ENCODE assay signal across 24 cellular contexts in genomic region chr3:140129885-140130284, GRCh38.
DNase-seq lines count a peak whose midpoint lies in the region; ATAC-seq and TF ChIP-seq lines count a peak whose summit lies in the region.
"Had no signal": no experiment of that assay in that cellular context is flagged by ENCODE, and none has a peak within 500 bp of the region (broad histone marks: within the 10 kb centered on the region; RNA-seq: fewer than 3 reads in every experiment).

No MANE protein-coding gene starts in this region.

- no peaks in the 10 kb centered on the region for H3K36me3 Mint-ChIP-seq in GM23338 (ENCODE audit: low read depth)
- H3K36me3 Mint-ChIP-seq in stimulated activated effector memory CD8-positive, alpha-beta T cell treated with anti-CD3 and anti-CD28 coated beads, Interleukin-12 subunit alpha, Interleukin-12 subunit beta, amount 100 ng/mL, for 72 hours: no peaks in the 10 kb centered on the region
- H3K36me3 Mint-ChIP-seq: CD14-positive monocyte; CD4-positive, alpha-beta memory T cell; CD4-positive, CD25-positive, alpha-beta regulatory T cell; CD8-positive, alpha-beta memory T cell had no signal

- intact Hi-C loops in right cardiac atrium (cut with DNase I): loop anchor here in 1 of 4 donors (10.0 kb wide), 1 partner anchor 75 kb away; no protein-coding TSS in a partner anchor
- intact Hi-C loops in left ventricle myocardium superior (cut with micrococcal nuclease): no loop called here

- H3K9me3 Mint-ChIP-seq in GM23338: no peaks in the 10 kb centered on the region
- H3K9me3 Mint-ChIP-seq in stimulated activated effector memory CD8-positive, alpha-beta T cell treated with anti-CD3 and anti-CD28 coated beads, Interleukin-12 subunit alpha, Interleukin-12 subunit beta, amount 100 ng/mL, for 72 hours: no peaks in the 10 kb centered on the region
- H3K9me3 Mint-ChIP-seq: CD14-positive monocyte; CD4-positive, alpha-beta memory T cell; CD4-positive, CD25-positive, alpha-beta regulatory T cell; CD8-positive, alpha-beta memory T cell had no signal

- no peaks in the 10 kb centered on the region for H3K9me3 ChIP-seq in right cardiac atrium (ENCODE audit: control insufficient read depth, low read length)
- H3K9me3 ChIP-seq: BE2C, BLaER1 had no signal

- peak overlapping the region; percentile 23; the same call in 1 of the 2 replicates for H2AFZ ChIP-seq in GM23338

- no peaks in the 10 kb centered on the region for H3K27me3 ChIP-seq in right cardiac atrium (ENCODE audit: control insufficient read depth, insufficient read depth)
- no peaks in the 10 kb centered on the region for H3K27me3 ChIP-seq in GM23338 (ENCODE audit: insufficient read depth)
- H3K27me3 ChIP-seq: BE2C, BLaER1 had no signal

- H3K4me3 ChIP-seq in right cardiac atrium (ENCODE audit: low read length) (no peak overlapping the region), GM23338 (no peak overlapping the region)
- H3K4me3 ChIP-seq: BLaER1, GM12878 had no signal

- H3K36me3 ChIP-seq in GM23338 (ENCODE audit: insufficient read depth): no peaks in the 10 kb centered on the region
- H3K36me3 ChIP-seq: BE2C, BLaER1 had no signal

- peaks cover 12% of the 10 kb centered on the region for H3K4me1 Mint-ChIP-seq in GM23338
- no peaks in the 10 kb centered on the region for H3K4me1 Mint-ChIP-seq in stimulated activated effector memory CD8-positive, alpha-beta T cell treated with anti-CD3 and anti-CD28 coated beads, Interleukin-12 subunit alpha, Interleukin-12 subunit beta, amount 100 ng/mL, for 72 hours
- H3K4me1 Mint-ChIP-seq: CD14-positive monocyte; CD4-positive, alpha-beta memory T cell; CD4-positive, CD25-positive, alpha-beta regulatory T cell; CD8-positive, alpha-beta memory T cell had no signal

- DNase-seq in right cardiac atrium (no peak), left ventricle myocardium superior (no peak), GM23338 (ENCODE audit: low spot score) (no peak), NCI-H187 treated with DMSO at 0.1 percent for 48 hours (lab: John Stamatoyannopoulos, UW) (no peak)
- no peak for DNase-seq in stimulated activated effector memory CD8-positive, alpha-beta T cell treated with anti-CD3 and anti-CD28 coated beads, Interleukin-12 subunit alpha, Interleukin-12 subunit beta, amount 100 ng/mL, for 72 hours (ENCODE audit: low spot score in 2 of 2)
- DNase-seq: 8988T; ACHN; BE2C; C1 segment of cervical spinal cord; CD4-positive, alpha-beta memory T cell; CD4-positive, CD25-positive, alpha-beta regulatory T cell; CD8-positive, alpha-beta memory T cell; COR-L47; DMS 273 treated with DMSO at 0.1 percent for 48 hours; DMS153; DMS53; DMS79; DND-41; EL; GDM1 had no signal

- 56% methylated on average over 3 of the region's 3 CpGs for WGBS in right cardiac atrium

- ATAC-seq in right cardiac atrium: peak; percentile 28 to 50
- ATAC-seq in left ventricle myocardium superior: no peak
- ATAC-seq in GM23338: no peak
- ATAC-seq in stimulated activated effector memory CD8-positive, alpha-beta T cell treated with anti-CD3 and anti-CD28 coated beads, Interleukin-12 subunit alpha, Interleukin-12 subunit beta, amount 100 ng/mL, for 72 hours: peak; percentile 23
- no peak for ATAC-seq in GM18858 (IDR thresholded peaks at IDR 0.05; ENCODE audit: unreplicated experiment)
- ATAC-seq: GM12878 had no signal

- peaks cover 6% of the 10 kb centered on the region for H3K27me3 Mint-ChIP-seq in GM23338 (ENCODE audit: insufficient read depth, low read depth, poor library complexity)
- H3K27me3 Mint-ChIP-seq: CD4-positive, alpha-beta memory T cell; CD4-positive, CD25-positive, alpha-beta regulatory T cell; CD8-positive, alpha-beta memory T cell had no signal

- no peak overlapping the region for H3K4me2 ChIP-seq in GM23338
- H3K4me2 ChIP-seq: BLaER1 had no signal

- no peaks in the 10 kb centered on the region for H3F3A ChIP-seq in GM23338 (replicated peaks; ENCODE audit: low read depth)

- H3K79me2 ChIP-seq in GM23338 (replicated peaks; ENCODE audit: insufficient read depth): no peaks in the 10 kb centered on the region

- peaks cover 12% of the 10 kb centered on the region; the same call in 1 of the 2 replicates for H3K9me2 ChIP-seq in GM23338 (ENCODE audit: insufficient read depth)

- H4K20me1 ChIP-seq in GM23338 (replicated peaks; ENCODE audit: insufficient read depth): no peaks in the 10 kb centered on the region
- H4K20me1 ChIP-seq: BLaER1 had no signal

- no peak overlapping the region for H3K27ac ChIP-seq in right cardiac atrium (ENCODE audit: low read length)
- H3K27ac ChIP-seq in GM23338 (ENCODE audit: low read depth): no peak overlapping the region
- H3K27ac ChIP-seq: BLaER1 had no signal

- H3K4me1 ChIP-seq in right cardiac atrium (ENCODE audit: control insufficient read depth, insufficient read depth, low read length) (peaks cover 4% of the 10 kb centered on the region), GM23338 (ENCODE audit: insufficient read depth) (no peaks in the 10 kb centered on the region)

- TF ChIP-seq CTCF in GM23338 (conservative IDR thresholded peaks at IDR 0.05; ENCODE audit: low read depth in 2 of 2): no peak

- no peak overlapping the region for H3K27ac Mint-ChIP-seq in GM23338
- no peak overlapping the region for H3K27ac Mint-ChIP-seq in stimulated activated effector memory CD8-positive, alpha-beta T cell treated with anti-CD3 and anti-CD28 coated beads, Interleukin-12 subunit alpha, Interleukin-12 subunit beta, amount 100 ng/mL, for 72 hours
- H3K27ac Mint-ChIP-seq: CD14-positive monocyte; CD4-positive, alpha-beta memory T cell; CD4-positive, CD25-positive, alpha-beta regulatory T cell; CD8-positive, alpha-beta memory T cell had no signal

- no peak overlapping the region for H3K4me3 Mint-ChIP-seq in GM23338
- no peak overlapping the region for H3K4me3 Mint-ChIP-seq in stimulated activated effector memory CD8-positive, alpha-beta T cell treated with anti-CD3 and anti-CD28 coated beads, Interleukin-12 subunit alpha, Interleukin-12 subunit beta, amount 100 ng/mL, for 72 hours
- H3K4me3 Mint-ChIP-seq: CD14-positive monocyte; CD4-positive, alpha-beta memory T cell; CD4-positive, CD25-positive, alpha-beta regulatory T cell; CD8-positive, alpha-beta memory T cell had no signal

TF ChIP-seq in GM23338, 12 proteins besides CTCF, POLR2A, EP300 and RAD21:
- TF ChIP-seq ZNF331 (CRISPR knock-in tag; IDR thresholded peaks at IDR 0.05; ENCODE audit: low read depth) (no peak), REST (IDR thresholded peaks at IDR 0.05; ENCODE audit: unreplicated experiment) (no peak), ETS1 (IDR thresholded peaks at IDR 0.05) (no peak)
TF ChIP-seq in GM23338: peak in this region for 0.

Comparison
In these comparisons a context has a peak if more than half of its experiments do, and no peak if none do; other contexts are left out.
1. ATAC-seq: peak in right cardiac atrium (2 of 2) and stimulated activated effector memory CD8-positive, alpha-beta T cell treated with anti-CD3 and anti-CD28 coated beads, Interleukin-12 subunit alpha, Interleukin-12 subunit beta, amount 100 ng/mL, for 72 hours (single experiment); none in left ventricle myocardium superior (single experiment), GM23338 (single experiment) and GM18858 (single experiment).